In the genomic region with DNA sequence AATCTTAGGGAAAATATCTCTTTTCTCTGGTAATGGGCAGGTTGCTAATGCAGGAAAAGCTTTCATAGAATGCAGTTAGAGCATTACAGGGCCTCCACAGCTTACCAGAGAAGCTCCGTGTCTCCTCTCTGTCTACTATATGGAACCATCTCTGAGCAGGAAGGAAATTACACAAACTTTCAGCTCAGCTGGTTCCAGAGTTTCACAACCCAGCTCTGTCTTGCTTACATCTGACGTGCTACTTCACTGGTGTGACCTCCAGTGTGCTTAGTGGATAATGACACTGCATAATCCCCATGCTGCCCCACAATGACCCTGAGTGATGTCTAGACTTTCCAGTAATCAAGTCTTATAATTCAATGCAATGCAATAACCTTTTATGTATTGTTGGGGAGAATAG, we compare ENCODE assay signal across 8 cellular contexts. TPM values are rescaled to one million over a fixed set of nuclear protein-coding genes. Genes with fewer than 3 reads are reported as not detected.
DNase-seq lines count a peak whose midpoint lies in the region; ATAC-seq, FAIRE-seq and TF ChIP-seq lines count a peak whose summit lies in the region.

No MANE protein-coding gene starts in this region.

- 31 to 46% (median 31%) methylated on average over 2 of the region's 2 CpGs for WGBS in small intestine, 3 donors

- H3K9ac ChIP-seq in OCI-LY3 (ENCODE audit: low read length): no peak overlapping the region

- ATAC-seq in GM19351 (IDR thresholded peaks at IDR 0.05; ENCODE audit: unreplicated experiment): peak; percentile 25
- no peak for ATAC-seq in GM19455 (IDR thresholded peaks at IDR 0.05; ENCODE audit: unreplicated experiment)
- ATAC-seq in HG03039 (IDR thresholded peaks at IDR 0.05; ENCODE audit: unreplicated experiment): no peak
- no peak for ATAC-seq in HG02642 (IDR thresholded peaks at IDR 0.05; ENCODE audit: poor library complexity, unreplicated experiment)

- peak overlapping the region; percentile 5; the same call in 1 of the 2 replicates for H3K4me2 ChIP-seq in OCI-LY3 (ENCODE audit: low read length)

- H3K4me1 ChIP-seq in OCI-LY3 (ENCODE audit: low read length) (peaks cover 29% of the 10 kb centered on the region), small intestine (ENCODE audit: control insufficient read depth in 2 of 2, insufficient read depth in 1 of 2, low read depth in 1 of 2, low read length in 1 of 2) (peaks cover 0 to 2% of the 10 kb centered on the region in 2 donors)

- H3K4me3 ChIP-seq in OCI-LY3 (ENCODE audit: low read length) (no peak overlapping the region), small intestine (ENCODE audit: low read depth in 1 of 2, low read length in 2 of 2) (no peak overlapping the region)

- H3K36me3 ChIP-seq in OCI-LY3 (replicated peaks; ENCODE audit: low read depth, low read length) (no peaks in the 10 kb centered on the region), small intestine (ENCODE audit: control insufficient read depth in 2 of 2, insufficient read depth in 2 of 2, low read length in 2 of 2) (no peaks in the 10 kb centered on the region)

- FAIRE-seq in small intestine (lab: Jason Lieb, UNC): no peak

- H4K20me1 ChIP-seq in OCI-LY3 (ENCODE audit: insufficient read depth, low read length): no peaks in the 10 kb centered on the region

- no peaks in the 10 kb centered on the region for H3K79me2 ChIP-seq in OCI-LY3 (ENCODE audit: low read length)

- no peak for TF ChIP-seq CTCF in OCI-LY3 (IDR thresholded peaks at IDR 0.05; ENCODE audit: low read depth, low read length)

- H3K9me3 ChIP-seq in OCI-LY3 (ENCODE audit: insufficient read depth, low read length) (no peaks in the 10 kb centered on the region), small intestine (ENCODE audit: control insufficient read depth, low read depth) (no peaks in the 10 kb centered on the region)

- no peak overlapping the region for H3K27ac ChIP-seq in OCI-LY3 (ENCODE audit: low read length)
- peak overlapping the region in 1 of 2 donors; percentile 46 for H3K27ac ChIP-seq in small intestine (ENCODE audit: low read depth in 1 of 2, low read length in 1 of 2)

- H3K27me3 ChIP-seq in OCI-LY3 (ENCODE audit: low read depth, low read length): no peaks in the 10 kb centered on the region
- no peaks in the 10 kb centered on the region for H3K27me3 ChIP-seq in small intestine (ENCODE audit: control insufficient read depth in 2 of 2, insufficient read depth in 2 of 2, low read length in 2 of 2)

- DNase-seq in globus pallidus (ENCODE audit: low spot score): peak; percentile 64
- DNase-seq in small intestine: peak; percentile 25
- no peak for DNase-seq in DMS153 (lab: John Stamatoyannopoulos, UW)

- H2AFZ ChIP-seq in OCI-LY3 (ENCODE audit: low read depth, low read length): peak overlapping the region; percentile 30; the same call in 1 of the 2 replicates

RNA-seq across cellular contexts. Expression of gene FGGY, which starts 4.3 kb away (rescaled TPM):
- polyA plus RNA-seq in small intestine: 10 to 100 TPM; 12.3 to 16.5 (median 13.6) TPM
